ENCODE assay signal across 1 cellular context in the genomic region with DNA sequence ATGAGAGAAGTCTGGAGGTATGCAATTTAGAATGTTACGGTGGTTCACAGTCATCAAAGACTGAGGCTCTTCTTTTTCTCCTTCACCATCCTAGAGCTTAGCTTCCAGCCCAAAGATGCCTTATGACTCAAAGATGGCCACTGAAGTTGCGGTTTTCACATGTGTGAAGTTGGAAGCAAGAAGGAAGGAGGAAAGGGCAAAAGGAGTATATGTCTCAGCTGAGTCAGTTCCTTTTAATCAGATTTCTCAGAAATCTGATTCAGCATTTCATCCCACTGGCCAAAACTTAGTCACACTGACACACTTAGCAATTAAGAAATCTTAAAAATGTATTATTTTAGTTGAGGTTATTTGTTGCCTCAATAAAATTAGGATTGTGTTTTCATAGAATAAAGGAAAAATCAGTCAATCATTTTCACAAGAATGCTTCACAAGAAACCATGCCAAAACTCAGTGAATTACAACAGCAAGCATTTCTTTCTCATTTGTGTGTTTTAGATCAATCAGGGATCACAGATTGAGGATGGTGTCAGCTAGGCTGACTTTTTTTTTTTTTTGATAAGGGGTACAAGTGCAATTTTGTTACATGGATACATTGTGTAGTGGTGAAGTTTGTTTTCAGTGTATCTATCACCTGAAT.
TF ChIP-seq lines count a peak whose summit lies in the region.

No MANE protein-coding gene starts in this region.

TF ChIP-seq in IMR-90, 13 proteins besides CTCF, POLR2A, EP300 and RAD21 (continued from another document):
- TF ChIP-seq RCOR1 (IDR thresholded peaks at IDR 0.05; ENCODE audit: insufficient replicate concordance, low read length) (no peak), CEBPB (IDR thresholded peaks at IDR 0.05; ENCODE audit: low read depth, low read length) (peak; percentile 27; the same call in 1 of the 2 replicates), RFX5 (IDR thresholded peaks at IDR 0.05; ENCODE audit: low read depth, low read length) (no peak), FOS (IDR thresholded peaks at IDR 0.05; ENCODE audit: low read depth, low read length) (peak; percentile 60), MXI1 (IDR thresholded peaks at IDR 0.05; ENCODE audit: borderline replicate concordance, low read depth, low read length) (no peak), NFE2L2 (IDR thresholded peaks at IDR 0.05; ENCODE audit: low read depth, low read length) (peak; percentile 37; the same call in 1 of the 2 replicates), SMC3 (IDR thresholded peaks at IDR 0.05; ENCODE audit: low read depth, low read length) (no peak), CHD1 (IDR thresholded peaks at IDR 0.05; ENCODE audit: low read depth, low read length) (no peak), BHLHE40 (IDR thresholded peaks at IDR 0.05; ENCODE audit: low read depth, low read length) (0 out of 2 replicates have a peak, but pooled peaks have one; percentile 17)
- TF ChIP-seq, protein P1, sequence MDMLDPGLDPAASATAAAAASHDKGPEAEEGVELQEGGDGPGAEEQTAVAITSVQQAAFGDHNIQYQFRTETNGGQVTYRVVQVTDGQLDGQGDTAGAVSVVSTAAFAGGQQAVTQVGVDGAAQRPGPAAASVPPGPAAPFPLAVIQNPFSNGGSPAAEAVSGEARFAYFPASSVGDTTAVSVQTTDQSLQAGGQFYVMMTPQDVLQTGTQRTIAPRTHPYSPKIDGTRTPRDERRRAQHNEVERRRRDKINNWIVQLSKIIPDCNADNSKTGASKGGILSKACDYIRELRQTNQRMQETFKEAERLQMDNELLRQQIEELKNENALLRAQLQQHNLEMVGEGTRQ (IDR thresholded peaks at IDR 0.05; ENCODE audit: low read depth, low read length) = no peak
